Comparison of ENCODE assay signal across 1 cellular context in genomic region chr12:54215990-54216579, GRCh38.
A peak's percentile ranks its signal among the peaks of the same experiment; 100 is the strongest.
TF ChIP-seq lines count a peak whose summit lies in the region.

No MANE protein-coding gene starts in this region.

TF ChIP-seq in HEK293, 187 proteins besides CTCF, POLR2A, EP300 and RAD21 (continued from another document):
- TF ChIP-seq ZNF580 (tag by site-specific recombination; IDR thresholded peaks at IDR 0.05): 0 out of 2 replicates have a peak, but pooled peaks have one; percentile 61
- TF ChIP-seq ZBTB8A (tag by site-specific recombination; IDR thresholded peaks at IDR 0.05): no peak
- TF ChIP-seq TRIM28 (IDR thresholded peaks at IDR 0.05; ENCODE audit: borderline replicate concordance, low read length): no peak
- TF ChIP-seq ZFHX2 (tag by site-specific recombination; conservative IDR thresholded peaks at IDR 0.05): peak; percentile 97
- TF ChIP-seq BCL11B (tag by site-specific recombination; IDR thresholded peaks at IDR 0.05; ENCODE audit: low read depth): 0 out of 2 replicates have a peak, but pooled peaks have one; percentile 67
- TF ChIP-seq ZSCAN23 (tag by site-specific recombination; IDR thresholded peaks at IDR 0.05): 0 out of 2 replicates have a peak, but pooled peaks have one; percentile 29
- TF ChIP-seq KLF17 (tag by site-specific recombination; IDR thresholded peaks at IDR 0.05): no peak
- TF ChIP-seq ZNF610 (tag by site-specific recombination; IDR thresholded peaks at IDR 0.05; ENCODE audit: borderline replicate concordance): no peak
- TF ChIP-seq ZNF391 (tag by site-specific recombination; IDR thresholded peaks at IDR 0.05; ENCODE audit: borderline replicate concordance, low read depth): 0 out of 2 replicates have a peak, but pooled peaks have one; percentile 19
- TF ChIP-seq IKZF3 (tag by site-specific recombination; IDR thresholded peaks at IDR 0.05): peak; percentile 42
- TF ChIP-seq ZNF394 (tag by site-specific recombination; IDR thresholded peaks at IDR 0.05; ENCODE audit: borderline replicate concordance): 0 out of 2 replicates have a peak, but pooled peaks have one; percentile 3
- no peak for TF ChIP-seq PATZ1 (tag by site-specific recombination; IDR thresholded peaks at IDR 0.05)
- peak; percentile 98 for TF ChIP-seq EGR2 (tag by site-specific recombination; IDR thresholded peaks at IDR 0.05; ENCODE audit: low read depth)
- peak; percentile 45; the same call in 1 of the 2 replicates for TF ChIP-seq SP7 (tag by site-specific recombination; IDR thresholded peaks at IDR 0.05)
- TF ChIP-seq ZNF16 (tag by site-specific recombination; IDR thresholded peaks at IDR 0.05; ENCODE audit: low read depth): 0 out of 2 replicates have a peak, but pooled peaks have one; percentile 14
- TF ChIP-seq ZNF701 (tag by site-specific recombination; IDR thresholded peaks at IDR 0.05): no peak
- no peak for TF ChIP-seq PRDM6 (tag by site-specific recombination; IDR thresholded peaks at IDR 0.05)
- TF ChIP-seq ZNF629 (tag by site-specific recombination; IDR thresholded peaks at IDR 0.05): peak; percentile 79
- TF ChIP-seq KLF7 (tag by site-specific recombination; IDR thresholded peaks at IDR 0.05; ENCODE audit: borderline replicate concordance): 0 out of 2 replicates have a peak, but pooled peaks have one; percentile 20
- no peak for TF ChIP-seq ZSCAN18 (tag by site-specific recombination; IDR thresholded peaks at IDR 0.05)
- no peak for TF ChIP-seq ZNF2 (tag by site-specific recombination; IDR thresholded peaks at IDR 0.05)
- peak; percentile 49; the same call in 1 of the 2 replicates for TF ChIP-seq PRDM4 (tag by site-specific recombination; IDR thresholded peaks at IDR 0.05)
